In the genomic region with DNA sequence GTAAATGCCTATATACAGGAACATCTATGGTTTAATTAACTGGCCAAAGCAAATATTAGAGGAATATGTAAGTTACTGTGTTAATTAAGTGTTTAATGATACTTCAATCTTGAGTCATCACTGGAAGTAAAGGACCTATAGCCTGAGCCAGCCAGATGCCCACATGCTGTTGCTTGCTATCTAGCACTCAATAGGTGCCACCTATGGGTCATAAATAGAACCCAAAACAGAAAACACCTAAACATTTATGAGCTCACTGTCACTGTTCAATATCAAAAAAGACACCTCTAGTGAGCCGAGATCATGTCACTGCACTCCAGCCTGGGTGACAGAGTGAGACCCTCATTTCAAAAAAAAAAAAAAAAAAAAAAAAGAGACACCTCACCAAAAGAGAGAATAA, we compare ENCODE assay signal across 10 cellular contexts. TPM values are rescaled to one million over a fixed set of nuclear protein-coding genes. Genes with fewer than 3 reads are reported as not detected.
A peak's percentile ranks its signal among the peaks of the same experiment; 100 is the strongest.
DNase-seq lines count a peak whose midpoint lies in the region; ATAC-seq, FAIRE-seq and TF ChIP-seq lines count a peak whose summit lies in the region.
"Had no signal": no experiment of that assay in that cellular context is flagged by ENCODE, and none has a peak within 500 bp of the region (broad histone marks: within the 10 kb centered on the region; RNA-seq: fewer than 3 reads in every experiment).

No MANE protein-coding gene starts in this region.

- H3K18ac ChIP-seq in mesenchymal stem cell (ENCODE audit: low read depth in 1 of 2, low read length in 2 of 2), result no peak overlapping the region

- H3K4me1 ChIP-seq in mesenchymal stem cell (ENCODE audit: control insufficient read depth, insufficient read depth, low read depth, low read length), result peaks cover 5% of the 10 kb centered on the region

- no peak for ATAC-seq in GM21619 (IDR thresholded peaks at IDR 0.05; ENCODE audit: unreplicated experiment)
- no peak for ATAC-seq in HG03342 (IDR thresholded peaks at IDR 0.05; ENCODE audit: unreplicated experiment)

- H3K9ac ChIP-seq in mesenchymal stem cell (ENCODE audit: low read length), result no peak overlapping the region

- H3K9me3 ChIP-seq in mesenchymal stem cell (ENCODE audit: control insufficient read depth, low read length), result no peaks in the 10 kb centered on the region
- H3K9me3 ChIP-seq: thoracic aorta had no signal

- no peak overlapping the region for H2BK12ac ChIP-seq in mesenchymal stem cell (ENCODE audit: low read length in 2 of 2)

- H3K4me3 ChIP-seq in brain microvascular endothelial cell (ENCODE audit: low read depth, low read length) (no peak overlapping the region), mesenchymal stem cell (ENCODE audit: insufficient read depth in 1 of 2, low read depth in 1 of 2, low read length in 2 of 2) (no peak overlapping the region)
- H3K4me3 ChIP-seq: thoracic aorta had no signal

- H2BK15ac ChIP-seq in mesenchymal stem cell (ENCODE audit: low read depth, poor library complexity, severe bottlenecking), result no peak overlapping the region

- no peak overlapping the region for H4K91ac ChIP-seq in mesenchymal stem cell (ENCODE audit: low read length)

- peaks cover 1% of the 10 kb centered on the region for H3K79me1 ChIP-seq in mesenchymal stem cell (replicated peaks; ENCODE audit: low read length, poor library complexity, severe bottlenecking)

- H3K27me3 ChIP-seq in brain microvascular endothelial cell (replicated peaks) (no peaks in the 10 kb centered on the region), mesenchymal stem cell (ENCODE audit: control insufficient read depth in 1 of 2, insufficient read depth in 1 of 2, low read length in 2 of 2) (no peaks in the 10 kb centered on the region)

- no peak overlapping the region for H2BK120ac ChIP-seq in mesenchymal stem cell (ENCODE audit: low read depth, low read length)

- no peak overlapping the region for H3K14ac ChIP-seq in mesenchymal stem cell (ENCODE audit: low read length in 2 of 2)

- DNase-seq in D721Med (ENCODE audit: insufficient read length, low spot score) (no peak), HuH-7.5 (ENCODE audit: low spot score) (peak; percentile 19), brain microvascular endothelial cell (no peak), mesenchymal stem cell (peak; percentile 13), iPS-NIHi7 (ENCODE audit: extremely low spot score) (no peak), middle frontal gyrus (ENCODE audit: extremely low spot score, low spot score) (no peak)

- H3K4ac ChIP-seq in mesenchymal stem cell (ENCODE audit: low read depth in 1 of 2, low read length in 2 of 2), result no peak overlapping the region

- FAIRE-seq in D721Med (lab: Jason Lieb, UNC), result no peak
- FAIRE-seq: colon had no signal

- no peak overlapping the region for H2AFZ ChIP-seq in mesenchymal stem cell (ENCODE audit: low read depth, low read length)

- H3K36me3 ChIP-seq in brain microvascular endothelial cell (replicated peaks) (peaks cover 13% of the 10 kb centered on the region), mesenchymal stem cell (ENCODE audit: control insufficient read depth in 1 of 2, insufficient read depth in 2 of 2, low read depth in 1 of 2, low read length in 2 of 2) (peaks cover 9 to 57% of the 10 kb centered on the region in 2 experiments)

- no peak overlapping the region for H3K4me2 ChIP-seq in mesenchymal stem cell (ENCODE audit: low read length, poor library complexity, severe bottlenecking)

- no peak overlapping the region for H3K23ac ChIP-seq in mesenchymal stem cell (ENCODE audit: low read length in 2 of 2)

- H3K27ac ChIP-seq in brain microvascular endothelial cell (no peak overlapping the region), mesenchymal stem cell (ENCODE audit: low read length, poor library complexity, severe bottlenecking) (no peak overlapping the region)
- H3K27ac ChIP-seq: thoracic aorta had no signal

- in situ Hi-C loops in brain microvascular endothelial cell (cut with HindIII; ENCODE audit: low pct_ligation_motif_present, low sequenced_read_pairs), result no loop called here

- TF ChIP-seq CTCF in D721Med (IDR thresholded peaks at IDR 0.05; ENCODE audit: insufficient read depth, missing control alignments), result peak; percentile 28
- TF ChIP-seq CTCF in brain microvascular endothelial cell (IDR thresholded peaks at IDR 0.05; ENCODE audit: low read depth, low read length, missing control alignments), result peak; percentile 38

- no peak overlapping the region for H2BK5ac ChIP-seq in mesenchymal stem cell (ENCODE audit: low read depth, low read length, poor library complexity, severe bottlenecking)

- no peak overlapping the region for H4K8ac ChIP-seq in mesenchymal stem cell (ENCODE audit: low read length)

- no peak overlapping the region for H2AK5ac ChIP-seq in mesenchymal stem cell (ENCODE audit: low read length, severe bottlenecking)

- 100% methylated on average over 1 of the region's 1 CpG for WGBS in mesenchymal stem cell

RNA-seq across cellular contexts. Expression of a gene that starts 48.4 kb away (rescaled TPM):
- 75.8 TPM for polyA plus RNA-seq in mesenchymal stem cell (2013, experiment 1 of 2)
- 75.0 TPM for polyA plus RNA-seq in mesenchymal stem cell (2013, experiment 2 of 2)

Comparison
In these comparisons a context has a peak if more than half of its experiments do, and no peak if none do; other contexts are left out.
1. DNase-seq: peak in HuH-7.5 (single experiment) and mesenchymal stem cell (single experiment); none in D721Med (single experiment), brain microvascular endothelial cell (single experiment), iPS-NIHi7 (single experiment) and middle frontal gyrus (single experiment).